In the genomic region with DNA sequence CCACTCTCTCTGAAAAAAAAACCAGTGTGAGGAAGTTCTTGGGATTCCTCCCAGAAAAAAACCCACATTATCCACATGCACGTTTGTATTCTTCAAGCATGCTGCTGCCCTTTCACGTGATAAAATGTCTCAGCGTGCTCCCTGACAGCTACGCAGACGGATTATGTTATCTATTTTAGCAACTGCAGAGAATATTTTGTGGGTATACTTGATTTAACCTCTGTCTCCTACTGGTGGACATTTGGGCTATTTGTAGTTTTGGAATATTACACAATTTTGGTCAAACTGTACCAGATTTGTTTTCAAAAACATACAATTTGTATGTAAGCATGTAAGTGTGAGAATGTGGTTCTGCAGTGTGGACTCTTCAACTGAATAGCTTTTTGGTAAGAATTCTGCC, we compare ENCODE assay signal across 9 cellular contexts. TPM values are rescaled to one million over a fixed set of nuclear protein-coding genes. Genes with fewer than 3 reads are reported as not detected.
DNase-seq lines count a peak whose midpoint lies in the region; ATAC-seq and TF ChIP-seq lines count a peak whose summit lies in the region.
"Had no signal": no experiment of that assay in that cellular context is flagged by ENCODE, and none has a peak within 500 bp of the region (broad histone marks: within the 10 kb centered on the region; RNA-seq: fewer than 3 reads in every experiment).

No MANE protein-coding gene starts in this region.

- peak overlapping the region; percentile 2 to 96 (median 87) for H3K27ac ChIP-seq in dorsolateral prefrontal cortex

- DNase-seq in AG08395 (ENCODE audit: low spot score) (peak; percentile 37), LHCN-M2 (ENCODE audit: low read depth) (peak; percentile 83), dorsolateral prefrontal cortex (no peak), DMS79 (lab: John Stamatoyannopoulos, UW) (no peak), NCI-H748 treated with DMSO at 0.1 percent for 48 hours (lab: John Stamatoyannopoulos, UW) (no peak), SHP77 treated with DMSO at 0.1 percent for 48 hours (lab: John Stamatoyannopoulos, UW) (no peak)
- DNase-seq in natural killer cell treated with Interleukin-12 subunit alpha and Interleukin-12 subunit beta and Interleukin-15 and Interleukin-18, amount 100 ng/mL, for 72 hours (ENCODE audit: low spot score): no peak
- DNase-seq: DMS79 treated with DMSO at 0.1 percent for 48 hours had no signal

- no peak for ATAC-seq in natural killer cell treated with Interleukin-12 subunit alpha and Interleukin-12 subunit beta and Interleukin-15 and Interleukin-18, amount 100 ng/mL, for 72 hours
- ATAC-seq in HG03520 (IDR thresholded peaks at IDR 0.05; ENCODE audit: unreplicated experiment): no peak

- H3K4me3 Mint-ChIP-seq in natural killer cell treated with Interleukin-12 subunit alpha and Interleukin-12 subunit beta and Interleukin-15 and Interleukin-18, amount 100 ng/mL, for 72 hours: peak overlapping the region; percentile 85

- no peaks in the 10 kb centered on the region for H3K9me3 Mint-ChIP-seq in natural killer cell treated with Interleukin-12 subunit alpha and Interleukin-12 subunit beta and Interleukin-15 and Interleukin-18, amount 100 ng/mL, for 72 hours

- H3K27me3 ChIP-seq in dorsolateral prefrontal cortex: no peaks in the 10 kb centered on the region

- peak in 2 of 56 donors; percentile 11 to 15 for TF ChIP-seq CTCF in dorsolateral prefrontal cortex (IDR thresholded peaks at IDR 0.05 in 54 of 56, conservative IDR thresholded peaks at IDR 0.05 in 2 of 56; ENCODE audit: low read depth in 1 of 56, partially characterized antibody in 56 of 56)

- H3K27ac Mint-ChIP-seq in natural killer cell treated with Interleukin-12 subunit alpha and Interleukin-12 subunit beta and Interleukin-15 and Interleukin-18, amount 100 ng/mL, for 72 hours: peak overlapping the region; percentile 95 to 98

- H3K27me3 Mint-ChIP-seq in natural killer cell treated with Interleukin-12 subunit alpha and Interleukin-12 subunit beta and Interleukin-15 and Interleukin-18, amount 100 ng/mL, for 72 hours: no peaks in the 10 kb centered on the region

- peaks cover 72 to 81% of the 10 kb centered on the region in 2 donors for H3K4me1 Mint-ChIP-seq in natural killer cell treated with Interleukin-12 subunit alpha and Interleukin-12 subunit beta and Interleukin-15 and Interleukin-18, amount 100 ng/mL, for 72 hours (ENCODE audit: low read depth in 2 of 2)

- peak overlapping the region in 24 of 59 donors; percentile 1 to 33 (median 15) for H3K4me3 ChIP-seq in dorsolateral prefrontal cortex

- H3K36me3 Mint-ChIP-seq in natural killer cell treated with Interleukin-12 subunit alpha and Interleukin-12 subunit beta and Interleukin-15 and Interleukin-18, amount 100 ng/mL, for 72 hours: no peaks in the 10 kb centered on the region

- intact Hi-C loops in dorsolateral prefrontal cortex (cut with DNase I): no loop called here

RNA-seq across cellular contexts. Expression of gene PRRC2B, which starts 10.7 kb away (rescaled TPM):
- total RNA-seq in LHCN-M2 (2014; rRNA removed): 58.5 and 63.5 TPM in 2 replicates
- polyA plus RNA-seq in LHCN-M2 (2012): 66.0 TPM
- 100 to 1,000 TPM; 234 to 434 (median 347) TPM for total RNA-seq in dorsolateral prefrontal cortex
- total RNA-seq in natural killer cell treated with Interleukin-12 subunit alpha and Interleukin-12 subunit beta and Interleukin-15 and Interleukin-18, amount 100 ng/mL, for 72 hours: 100 to 1,000 TPM; 122 to 246 TPM

Comparison
In these comparisons a context has a peak if more than half of its experiments do, and no peak if none do; other contexts are left out.
1. DNase-seq: peak in AG08395 (single experiment) and LHCN-M2 (single experiment); none in dorsolateral prefrontal cortex (0 of 10), natural killer cell treated with Interleukin-12 subunit alpha and Interleukin-12 subunit beta and Interleukin-15 and Interleukin-18, amount 100 ng/mL, for 72 hours (single experiment), DMS79 (single experiment), NCI-H748 treated with DMSO at 0.1 percent for 48 hours (single experiment) and SHP77 treated with DMSO at 0.1 percent for 48 hours (single experiment).